ENCODE assay signal across 8 cellular contexts in genomic region chr21:43719748-43720538, GRCh38.
DNase-seq lines count a peak whose midpoint lies in the region.

No MANE protein-coding gene starts in this region.

- H3K4me1 ChIP-seq in mucosa of rectum (ENCODE audit: control insufficient read depth in 2 of 2, insufficient read depth in 2 of 2, low read length in 2 of 2), result peaks cover 23 to 30% of the 10 kb centered on the region in 2 donors

- peak overlapping the region; percentile 91 for H3K27ac Mint-ChIP-seq in dendritic cell treated with granulocyte-macrophage colony-stimulating factor and Interleukin-4, amounts not matched to agents 40 ng/mL and 50 ng/mL, for 4 days

- peaks cover 9% of the 10 kb centered on the region in 2 donors for H3K36me3 ChIP-seq in mucosa of rectum (ENCODE audit: control insufficient read depth in 2 of 2, insufficient read depth in 2 of 2, low read length in 2 of 2)

- H3K9ac ChIP-seq in mucosa of rectum (ENCODE audit: low read depth in 1 of 2, low read length in 2 of 2), result peak overlapping the region; percentile 92 to 97

- peak overlapping the region; percentile 96 for H3K4me3 Mint-ChIP-seq in dendritic cell treated with granulocyte-macrophage colony-stimulating factor and Interleukin-4, amounts not matched to agents 40 ng/mL and 50 ng/mL, for 4 days

- peak overlapping the region; percentile 85 to 93 for H3K4me3 ChIP-seq in mucosa of rectum (ENCODE audit: low read length in 2 of 2)

- intact Hi-C loops in dendritic cell treated with granulocyte-macrophage colony-stimulating factor and Interleukin-4, amounts not matched to agents 40 ng/mL and 50 ng/mL, for 4 days (cut with micrococcal nuclease), result loop anchor here (1.0 to 10.0 kb wide), 3 partner anchors 8 to 57 kb away; partner anchors contain the start of gene CSTB

- H3K4me1 Mint-ChIP-seq in dendritic cell treated with granulocyte-macrophage colony-stimulating factor and Interleukin-4, amounts not matched to agents 40 ng/mL and 50 ng/mL, for 4 days (ENCODE audit: low read depth), result peaks cover 76% of the 10 kb centered on the region

- H3K9me3 Mint-ChIP-seq in dendritic cell treated with granulocyte-macrophage colony-stimulating factor and Interleukin-4, amounts not matched to agents 40 ng/mL and 50 ng/mL, for 4 days, result no peaks in the 10 kb centered on the region

- peak overlapping the region; percentile 89 to 92 for H3K27ac ChIP-seq in mucosa of rectum (ENCODE audit: low read depth in 2 of 2, low read length in 2 of 2)

- peaks cover 55% of the 10 kb centered on the region for H3K36me3 Mint-ChIP-seq in dendritic cell treated with granulocyte-macrophage colony-stimulating factor and Interleukin-4, amounts not matched to agents 40 ng/mL and 50 ng/mL, for 4 days (ENCODE audit: low read depth)

- peaks cover 23% of the 10 kb centered on the region for H3K27me3 Mint-ChIP-seq in dendritic cell treated with granulocyte-macrophage colony-stimulating factor and Interleukin-4, amounts not matched to agents 40 ng/mL and 50 ng/mL, for 4 days

- DNase-seq in SIG-M5 treated with dmso at 0.1 percent for 504 hours (lab: John Stamatoyannopoulos, UW; ENCODE audit: unreplicated experiment) (peak; percentile 18), SIG-M5 (lab: John Stamatoyannopoulos, UW) (no peak), NCI-H526 treated with DMSO at 0.1 percent for 48 hours (lab: John Stamatoyannopoulos, UW) (peak; percentile 4), amygdala (lab: John Stamatoyannopoulos, UW) (no peak), DMS79 (lab: John Stamatoyannopoulos, UW) (no peak), SW 1271 (lab: John Stamatoyannopoulos, UW) (no peak)

- no peaks in the 10 kb centered on the region for H3K27me3 ChIP-seq in mucosa of rectum (ENCODE audit: control insufficient read depth in 2 of 2, insufficient read depth in 2 of 2, low read length in 2 of 2)

- H3K9me3 ChIP-seq in mucosa of rectum (ENCODE audit: control insufficient read depth in 2 of 2, low read length in 2 of 2), result no peaks in the 10 kb centered on the region

Comparison
In these comparisons a context has a peak if more than half of its experiments do, and no peak if none do; other contexts are left out.
1. DNase-seq: peak in SIG-M5 treated with dmso at 0.1 percent for 504 hours (single experiment) and NCI-H526 treated with DMSO at 0.1 percent for 48 hours (single experiment); none in SIG-M5 (single experiment), amygdala (0 of 56), DMS79 (single experiment) and SW 1271 (0 of 2).